In genomic region chr16:71722801-71723536, GRCh38 we compare ENCODE assay signal across 8 cellular contexts. TPM values are rescaled to one million over a fixed set of nuclear protein-coding genes. Genes with fewer than 3 reads are reported as not detected.
A peak's percentile ranks its signal among the peaks of the same experiment; 100 is the strongest.
DNase-seq lines count a peak whose midpoint lies in the region; ATAC-seq and TF ChIP-seq lines count a peak whose summit lies in the region.

No MANE protein-coding gene starts in this region.

- TF ChIP-seq CTCF in endothelial cell (IDR thresholded peaks at IDR 0.05; ENCODE audit: unreplicated experiment) (no peak), mesothelial cell of epicardium (IDR thresholded peaks at IDR 0.05; ENCODE audit: unreplicated experiment) (no peak)

- ATAC-seq in GM18909 (IDR thresholded peaks at IDR 0.05; ENCODE audit: poor library complexity, unreplicated experiment) = peak; percentile 42
- peak; percentile 33 for ATAC-seq in HG03139 (IDR thresholded peaks at IDR 0.05; ENCODE audit: unreplicated experiment)

- H3K27me3 Mint-ChIP-seq in endothelial cell (ENCODE audit: unreplicated experiment) (peaks cover 3% of the 10 kb centered on the region), mesothelial cell of epicardium (ENCODE audit: low read depth) (peaks cover 4% of the 10 kb centered on the region)

- H3K36me3 Mint-ChIP-seq in endothelial cell (ENCODE audit: low read depth, unreplicated experiment) = no peaks in the 10 kb centered on the region
- peaks cover 4% of the 10 kb centered on the region for H3K36me3 Mint-ChIP-seq in mesothelial cell of epicardium

- no peaks in the 10 kb centered on the region for H3K9me3 Mint-ChIP-seq in endothelial cell (ENCODE audit: unreplicated experiment)
- H3K9me3 Mint-ChIP-seq in mesothelial cell of epicardium = no peaks in the 10 kb centered on the region

- DNase-seq in Ammon's horn (ENCODE audit: low spot score) (peak; percentile 67), NCI-H82 (lab: John Stamatoyannopoulos, UW) (peak; percentile 74), endothelial cell (ENCODE audit: low spot score) (peak; percentile 63), mesothelial cell of epicardium (ENCODE audit: low spot score in 2 of 2, unreplicated experiment in 2 of 2) (peak; percentile 74 to 86)
- DNase-seq in activated CD8-positive, alpha-beta memory T cell treated with anti-CD3 and anti-CD28 coated beads, Interleukin-2, amount 50 U/mL, for 48 hours = peak; percentile 82
- DNase-seq in stimulated activated CD8-positive, alpha-beta memory T cell treated with anti-CD3 and anti-CD28 coated beads, Interleukin-2, amount 100 ng/mL, for 1 hour (ENCODE audit: low read depth in 2 of 2) = peak; percentile 4 to 32

- H3K4me3 Mint-ChIP-seq in endothelial cell (ENCODE audit: unreplicated experiment) = peak overlapping the region; percentile 94
- peak overlapping the region; percentile 84 for H3K4me3 Mint-ChIP-seq in mesothelial cell of epicardium

- peak overlapping the region; percentile 42 for H3K27ac Mint-ChIP-seq in endothelial cell (ENCODE audit: unreplicated experiment)
- peak overlapping the region; percentile 96 for H3K27ac Mint-ChIP-seq in mesothelial cell of epicardium

- H3K4me1 Mint-ChIP-seq in endothelial cell (ENCODE audit: unreplicated experiment) (peaks cover 12% of the 10 kb centered on the region), mesothelial cell of epicardium (peaks cover 20% of the 10 kb centered on the region)

RNA-seq across cellular contexts. Expression of gene PHLPP2, which starts 1.5 kb away (rescaled TPM):
- total RNA-seq in endothelial cell (ENCODE audit: unreplicated experiment) = 7.3 TPM
- 18.2 to 19.0 TPM (median 18.6 TPM) in 3 replicates for total RNA-seq in mesothelial cell of epicardium

Comparison
In these comparisons a context has a peak if more than half of its experiments do, and no peak if none do; other contexts are left out.
1. Peak in every context shown above with its lines: DNase-seq and ATAC-seq.
2. DNase-seq: peak in every context shown above with its lines; median percentile 82 in activated CD8-positive, alpha-beta memory T cell treated with anti-CD3 and anti-CD28 coated beads, Interleukin-2, amount 50 U/mL, for 48 hours; 80 in mesothelial cell of epicardium; 74 in NCI-H82; 67 in Ammon's horn; 63 in endothelial cell; 18 in stimulated activated CD8-positive, alpha-beta memory T cell treated with anti-CD3 and anti-CD28 coated beads, Interleukin-2, amount 100 ng/mL, for 1 hour.